Comparison of ENCODE assay signal across 30 cellular contexts in genomic region chr12:105765053-105766019, GRCh38.
DNase-seq lines count a peak whose midpoint lies in the region; ATAC-seq and TF ChIP-seq lines count a peak whose summit lies in the region.
"Had no signal": no experiment of that assay in that cellular context is flagged by ENCODE, and none has a peak within 500 bp of the region (broad histone marks: within the 10 kb centered on the region; RNA-seq: fewer than 3 reads in every experiment).

No MANE protein-coding gene starts in this region.

- H3K4me3 Mint-ChIP-seq in activated naive CD8-positive, alpha-beta T cell treated with anti-CD3 and anti-CD28 coated beads for 36 hours: no peak overlapping the region
- no peak overlapping the region for H3K4me3 Mint-ChIP-seq in progenitor cell of endocrine pancreas (ENCODE audit: low read depth)
- H3K4me3 Mint-ChIP-seq: activated CD4-positive, alpha-beta T cell treated with anti-CD3 and anti-CD28 coated beads for 36 hours; activated CD8-positive, alpha-beta T cell treated with anti-CD3 and anti-CD28 coated beads for 36 hours had no signal

- H3K27ac Mint-ChIP-seq in activated naive CD8-positive, alpha-beta T cell treated with anti-CD3 and anti-CD28 coated beads for 36 hours: no peak overlapping the region
- no peak overlapping the region for H3K27ac Mint-ChIP-seq in progenitor cell of endocrine pancreas
- H3K27ac Mint-ChIP-seq: activated CD4-positive, alpha-beta T cell treated with anti-CD3 and anti-CD28 coated beads for 36 hours; activated CD8-positive, alpha-beta T cell treated with anti-CD3 and anti-CD28 coated beads for 36 hours had no signal

- H3K4me1 Mint-ChIP-seq in activated naive CD8-positive, alpha-beta T cell treated with anti-CD3 and anti-CD28 coated beads for 36 hours: peaks cover 5% of the 10 kb centered on the region
- no peaks in the 10 kb centered on the region for H3K4me1 Mint-ChIP-seq in progenitor cell of endocrine pancreas (ENCODE audit: low read depth)
- H3K4me1 Mint-ChIP-seq: activated CD4-positive, alpha-beta T cell treated with anti-CD3 and anti-CD28 coated beads for 36 hours had no signal

- H3K36me3 Mint-ChIP-seq in activated naive CD8-positive, alpha-beta T cell treated with anti-CD3 and anti-CD28 coated beads for 36 hours: no peaks in the 10 kb centered on the region
- no peaks in the 10 kb centered on the region for H3K36me3 Mint-ChIP-seq in progenitor cell of endocrine pancreas (ENCODE audit: insufficient read depth)

- ATAC-seq in GM19035 (IDR thresholded peaks at IDR 0.05; ENCODE audit: unreplicated experiment) (peak; percentile 56), GM19452 (IDR thresholded peaks at IDR 0.05; ENCODE audit: unreplicated experiment) (no peak)
- ATAC-seq: activated CD4-positive, alpha-beta T cell treated with anti-CD3 and anti-CD28 coated beads for 36 hours; activated CD8-positive, alpha-beta T cell treated with anti-CD3 and anti-CD28 coated beads for 36 hours; right cardiac atrium had no signal

- peak; percentile 26 for DNase-seq in EH (ENCODE audit: low read depth)
- peak; percentile 3 for DNase-seq in KG1 (lab: John Stamatoyannopoulos, UW)
- peak; percentile 2 for DNase-seq in OCI-M1 (lab: John Stamatoyannopoulos, UW)
- no peak for DNase-seq in activated naive CD8-positive, alpha-beta T cell treated with anti-CD3 and anti-CD28 coated beads for 36 hours
- DNase-seq in GM19240 (ENCODE audit: insufficient read length, low spot score): no peak
- no peak for DNase-seq in progenitor cell of endocrine pancreas (ENCODE audit: low spot score, unreplicated experiment)
- DNase-seq: activated CD4-positive, alpha-beta T cell treated with anti-CD3 and anti-CD28 coated beads for 36 hours; activated CD8-positive, alpha-beta memory T cell treated with anti-CD3 and anti-CD28 coated beads, Interleukin-2, amount 50 U/mL, for 48 hours; activated CD8-positive, alpha-beta T cell treated with anti-CD3 and anti-CD28 coated beads for 36 hours; activated naive CD4-positive, alpha-beta T cell treated with anti-CD3 and anti-CD28 coated beads, Interleukin-2, amount 50 U/mL, for 16 hours; amygdala; brain microvascular endothelial cell; DMS79 treated with DMSO at 0.1 percent for 48 hours; dorsolateral prefrontal cortex; foreskin fibroblast; HCEC 1CT; head of caudate nucleus; NCI-H1417; NCI-H2029 treated with DMSO at 0.1 percent for 48 hours; NCI-H2227 treated with DMSO at 0.1 percent for 48 hours; NCI-H526 treated with DMSO at 0.1 percent for 48 hours; posterior cingulate gyrus; right cardiac atrium; RPMI8226; stimulated activated naive CD4-positive, alpha-beta T cell treated with Interleukin-2 at 50 U/mL for 16 hours; SW 1271; T-helper 9 cell; upper lobe of left lung had no signal

- H3K9me3 Mint-ChIP-seq in activated naive CD8-positive, alpha-beta T cell treated with anti-CD3 and anti-CD28 coated beads for 36 hours: peaks cover 2% of the 10 kb centered on the region
- no peaks in the 10 kb centered on the region for H3K9me3 Mint-ChIP-seq in progenitor cell of endocrine pancreas (ENCODE audit: low read depth)

- H3K27me3 Mint-ChIP-seq in activated naive CD8-positive, alpha-beta T cell treated with anti-CD3 and anti-CD28 coated beads for 36 hours: peaks cover 19% of the 10 kb centered on the region
- peaks cover 6% of the 10 kb centered on the region for H3K27me3 Mint-ChIP-seq in progenitor cell of endocrine pancreas

- TF ChIP-seq CTCF in progenitor cell of endocrine pancreas (IDR thresholded peaks at IDR 0.05; ENCODE audit: unreplicated experiment): no peak

Comparison
In these comparisons a context has a peak if more than half of its experiments do, and no peak if none do; other contexts are left out.
1. DNase-seq: peak in EH (single experiment), KG1 (single experiment) and OCI-M1 (single experiment); none in activated naive CD8-positive, alpha-beta T cell treated with anti-CD3 and anti-CD28 coated beads for 36 hours (single experiment), GM19240 (single experiment) and progenitor cell of endocrine pancreas (single experiment).